Comparison of ENCODE assay signal across 10 cellular contexts in genomic region chr17:81391268-81391963, GRCh38. TPM values are rescaled to one million over a fixed set of nuclear protein-coding genes. Genes with fewer than 3 reads are reported as not detected.
DNase-seq lines count a peak whose midpoint lies in the region; ATAC-seq and TF ChIP-seq lines count a peak whose summit lies in the region.
"Had no signal": no experiment of that assay in that cellular context is flagged by ENCODE, and none has a peak within 500 bp of the region (broad histone marks: within the 10 kb centered on the region; RNA-seq: fewer than 3 reads in every experiment).

No MANE protein-coding gene starts in this region.

- H3K18ac ChIP-seq in IMR-90 (ENCODE audit: low read depth, low read length) = peak overlapping the region; percentile 38; the same call in 1 of the 2 replicates
- H3K18ac ChIP-seq in mesendoderm (ENCODE audit: low read length) = no peak overlapping the region

- TF ChIP-seq RAD21 in IMR-90 (IDR thresholded peaks at IDR 0.05; ENCODE audit: low read length) = no peak

- H3K27me3 ChIP-seq in IMR-90 (ENCODE audit: control insufficient read depth, insufficient read depth, low read length) (no peaks in the 10 kb centered on the region), mesendoderm (ENCODE audit: insufficient read depth, low read length, poor library complexity) (peaks cover 5% of the 10 kb centered on the region), PC-9 (ENCODE audit: insufficient read depth, low read depth) (no peaks in the 10 kb centered on the region)

- WGBS in IMR-90 (ENCODE audit: extremely low coverage in 2 of 2, insufficient read length in 1 of 2), 2 experiments = 74% methylated on average over 3 of the region's 12 CpGs; no CpG with 5 or more reads in 1 of the 2 experiments
- WGBS in mesendoderm (ENCODE audit: extremely low coverage, insufficient coverage, low lambda C conversion rate) = no CpG with 5 or more reads among the region's 12 CpGs

- CTCF ChIA-PET in IMR-90 (lab: Yijun Ruan, JAX) (interaction anchor here (0.6 to 0.9 kb wide), 2 partner anchors 18 to 93 kb away, joined by 3 read pairs; no protein-coding TSS in a partner anchor), PC-9 (lab: Charles Lee) (no interaction called here)

- peak overlapping the region; percentile 48 for H2AK9ac ChIP-seq in IMR-90 (replicated peaks; ENCODE audit: low read depth, low read length, poor library complexity)

- H3K9me3 ChIP-seq in IMR-90 (ENCODE audit: control insufficient read depth, insufficient read depth, low read length) = no peaks in the 10 kb centered on the region
- H3K9me3 ChIP-seq in PC-9 (ENCODE audit: insufficient read depth, low read depth) = no peaks in the 10 kb centered on the region

- no peak for TF ChIP-seq POLR2A in IMR-90 (IDR thresholded peaks at IDR 0.05; ENCODE audit: low read depth, low read length)

- H2BK15ac ChIP-seq in IMR-90 (ENCODE audit: low read depth, low read length) (peak overlapping the region; percentile 56; the same call in 1 of the 3 replicates), mesendoderm (replicated peaks; ENCODE audit: low read depth) (no peak overlapping the region)

- H4K8ac ChIP-seq in IMR-90 (ENCODE audit: low read depth in 2 of 2, low read length in 2 of 2) (peak overlapping the region; percentile 16 to 90; a peak in 3 of 4 replicates), mesendoderm (ENCODE audit: low read depth, low read length) (no peak overlapping the region)

- H4K5ac ChIP-seq in IMR-90 (ENCODE audit: low read depth, low read length) (peak overlapping the region; percentile 5; the same call in 1 of the 2 replicates), mesendoderm (ENCODE audit: low read length) (no peak overlapping the region)

- H4K91ac ChIP-seq in IMR-90 (ENCODE audit: insufficient read depth, low read depth, low read length) = peak overlapping the region; percentile 83

- H3K79me1 ChIP-seq in IMR-90 (ENCODE audit: low read depth in 1 of 2, low read length in 2 of 2) = peaks cover 19 to 57% of the 10 kb centered on the region in 2 experiments
- peaks cover 11% of the 10 kb centered on the region for H3K79me1 ChIP-seq in mesendoderm (ENCODE audit: low read length)

- H3K4me3 ChIP-seq in IMR-90 (ENCODE audit: insufficient read depth, low read depth, low read length) = peak overlapping the region; percentile 47
- H3K4me3 ChIP-seq in mesendoderm (ENCODE audit: low read length) = no peak overlapping the region
- H3K4me3 ChIP-seq in PC-9 = no peak overlapping the region

- H2AFZ ChIP-seq in IMR-90 (replicated peaks; ENCODE audit: low read length, poor library complexity) = peak overlapping the region; percentile 68
- H2AFZ ChIP-seq in PC-9 = no peak overlapping the region

- DNase-seq in IMR-90 (no peak), caudate nucleus (lab: John Stamatoyannopoulos, UW) (peak in 21 of 61 donors; percentile 15 to 66 (median 35)), mesendoderm (no peak), substantia nigra (lab: John Stamatoyannopoulos, UW) (peak in 2 of 49 donors; percentile 26 to 86), KBM-7 (no peak), PC-9 (no peak), OCI-M1 (lab: John Stamatoyannopoulos, UW) (no peak)
- DNase-seq: activated gamma-delta T cell had no signal

- intact Hi-C loops in IMR-90 (cut with micrococcal nuclease) = no loop called here
- intact Hi-C loops in PC-9 (cut with micrococcal nuclease; ENCODE audit: unreplicated experiment) = loop anchor here (10.0 kb wide), 1 partner anchor 173 kb away; no protein-coding TSS in a partner anchor

- peak overlapping the region; percentile 73 for H3K14ac ChIP-seq in IMR-90 (replicated peaks; ENCODE audit: low read depth, low read length)

- H3K4me2 ChIP-seq in IMR-90 (ENCODE audit: low read depth, low read length) (peak overlapping the region; percentile 84), mesendoderm (ENCODE audit: low read length) (no peak overlapping the region), PC-9 (no peak overlapping the region)

- in situ Hi-C loops in IMR-90 (cut with MboI; ENCODE audit: low sequenced_read_pairs) = no loop called here
- in situ Hi-C loops in KBM-7 (cut with MboI; ENCODE audit: low pct_unique_long_range_greater_than_20kb, low sequenced_read_pairs) = no loop called here

- no peak overlapping the region for H3K56ac ChIP-seq in IMR-90 (ENCODE audit: extremely low read depth, insufficient read depth, low read length)
- H3K56ac ChIP-seq in mesendoderm (ENCODE audit: low read length) = peak overlapping the region; percentile 47

- peaks cover 22% of the 10 kb centered on the region for H3K4me1 ChIP-seq in IMR-90 (ENCODE audit: control insufficient read depth, insufficient read depth, low read length)
- H3K4me1 ChIP-seq in mesendoderm (ENCODE audit: control insufficient read depth, low read depth, low read length) = peaks cover 18% of the 10 kb centered on the region
- H3K4me1 ChIP-seq in PC-9 (replicated peaks; ENCODE audit: insufficient read depth) = peaks cover 15% of the 10 kb centered on the region

- H3K79me2 ChIP-seq in mesendoderm (ENCODE audit: control insufficient read depth, insufficient read depth, low read length) (peaks cover 27% of the 10 kb centered on the region), PC-9 (ENCODE audit: low read depth) (peaks cover 19% of the 10 kb centered on the region)

- BruUV-seq in IMR-90 (replicated peaks; lab: Mats Ljungman, UMichigan) = no TSS peak
- no TSS peak for BruUV-seq in PC-9 (replicated peaks; lab: Mats Ljungman, UMichigan)

- ATAC-seq in IMR-90 (ENCODE audit: low read depth) (no peak), HG03469 (IDR thresholded peaks at IDR 0.05; ENCODE audit: unreplicated experiment) (no peak)

- H3K9ac ChIP-seq in IMR-90 (ENCODE audit: low read depth, low read length) (peak overlapping the region; percentile 66), mesendoderm (ENCODE audit: low read length) (peak overlapping the region; percentile 77)

- no peak overlapping the region for H2BK20ac ChIP-seq in IMR-90 (ENCODE audit: low read depth, low read length)

- dilution Hi-C loops in IMR-90 (cut with HindIII; ENCODE audit: low sequenced_read_pairs, unreplicated experiment) = no loop called here

- H2AK5ac ChIP-seq in IMR-90 (ENCODE audit: low read depth, low read length) = peak overlapping the region; percentile 71
- no peak overlapping the region for H2AK5ac ChIP-seq in mesendoderm (ENCODE audit: low read length)

- POLR2A ChIA-PET in IMR-90 (lab: Charles Lee; ENCODE audit: unreplicated experiment) (no interaction called here), PC-9 (lab: Charles Lee; ENCODE audit: unreplicated experiment) (no interaction called here)

- peak overlapping the region; percentile 96 for H3K27ac ChIP-seq in IMR-90 (ENCODE audit: insufficient read depth, low read length)
- peak overlapping the region; percentile 74 for H3K27ac ChIP-seq in caudate nucleus (ENCODE audit: low read depth, low read length)
- H3K27ac ChIP-seq in mesendoderm (ENCODE audit: low read depth, low read length) = no peak overlapping the region
- peak overlapping the region; percentile 91 for H3K27ac ChIP-seq in substantia nigra (ENCODE audit: low read depth, low read length, poor library complexity, severe bottlenecking)
- H3K27ac ChIP-seq in PC-9 = no peak overlapping the region
- H3K27ac ChIP-seq: HL-60 had no signal

- H3K4ac ChIP-seq in IMR-90 (ENCODE audit: low read depth, low read length) (peak overlapping the region; percentile 96), mesendoderm (ENCODE audit: low read depth, low read length) (no peak overlapping the region)

- H2BK120ac ChIP-seq in IMR-90 (ENCODE audit: low read depth, low read length) (peak overlapping the region; percentile 77), mesendoderm (ENCODE audit: low read depth, low read length) (no peak overlapping the region)

- H2BK5ac ChIP-seq in IMR-90 (ENCODE audit: low read depth, low read length, poor library complexity, severe bottlenecking) = peak overlapping the region; percentile 35
- H2BK5ac ChIP-seq in mesendoderm (ENCODE audit: low read length) = no peak overlapping the region

- peaks cover 7% of the 10 kb centered on the region; the same call in 1 of the 2 replicates for H3F3A ChIP-seq in PC-9 (ENCODE audit: insufficient read depth, low read depth)

- TF ChIP-seq CTCF in IMR-90 (conservative IDR thresholded peaks at IDR 0.05; ENCODE audit: low read depth, low read length) (no peak), PC-9 (conservative IDR thresholded peaks at IDR 0.05) (no peak)

- 0 out of 2 replicates have a peak, but pooled peaks cover 1% of the 10 kb centered on the region for H3K36me3 ChIP-seq in IMR-90 (ENCODE audit: control insufficient read depth, insufficient read depth, low read length)
- no peaks in the 10 kb centered on the region for H3K36me3 ChIP-seq in mesendoderm (ENCODE audit: control insufficient read depth, insufficient read depth, low read length)
- H3K36me3 ChIP-seq in PC-9 (ENCODE audit: low read depth) = no peaks in the 10 kb centered on the region

- peaks cover 3% of the 10 kb centered on the region; the same call in 1 of the 2 replicates for H3K9me1 ChIP-seq in IMR-90 (ENCODE audit: insufficient read depth, low read length)

- H4K20me1 ChIP-seq in IMR-90 (ENCODE audit: insufficient read depth, low read length) (peaks cover 15% of the 10 kb centered on the region), PC-9 (ENCODE audit: insufficient read depth) (no peaks in the 10 kb centered on the region)

- no peaks in the 10 kb centered on the region for H3K9me2 ChIP-seq in PC-9 (ENCODE audit: insufficient read depth)

- H3K23ac ChIP-seq in IMR-90 (ENCODE audit: low read depth, low read length) (peak overlapping the region; percentile 99), mesendoderm (ENCODE audit: low read length) (no peak overlapping the region)

TF ChIP-seq in IMR-90, 13 proteins besides CTCF, POLR2A, EP300 and RAD21:
- TF ChIP-seq RFX5 (IDR thresholded peaks at IDR 0.05; ENCODE audit: low read depth, low read length) = no peak
- no peak for TF ChIP-seq CHD1 (IDR thresholded peaks at IDR 0.05; ENCODE audit: low read depth, low read length)
- TF ChIP-seq USF2 (IDR thresholded peaks at IDR 0.05; ENCODE audit: low read depth, low read length) = no peak
- no peak for TF ChIP-seq MAZ (IDR thresholded peaks at IDR 0.05; ENCODE audit: borderline replicate concordance, low read depth, low read length)

RNA-seq across cellular contexts. Expression of gene BAHCC1, which starts 3.8 kb away (rescaled TPM):
- total RNA-seq in IMR-90 (2012; rRNA removed) = 0.36 and 0.83 TPM in 2 replicates
- 7.8 and 8.1 TPM in 2 replicates for polyA plus RNA-seq in IMR-90 (2012; rRNA removed)
- polyA plus RNA-seq in IMR-90 (2012; cell fraction: cytosol; rRNA removed) = 4.4 and 5.5 TPM in 2 replicates
- polyA plus RNA-seq in IMR-90 (2012; cell fraction: nucleus; rRNA removed; ENCODE audit: low replicate concordance) = 24.1 and 56.3 TPM in 2 replicates
- polyA plus RNA-seq in mesendoderm (2013, experiment 1 of 2) = 1.6 TPM
- 2.1 TPM for polyA plus RNA-seq in mesendoderm (2013, experiment 2 of 2)
- total RNA-seq in PC-9 (2021) = 33.7 and 35.4 TPM in 2 replicates

Comparison
In these comparisons a context has a peak if more than half of its experiments do, and no peak if none do; other contexts are left out.
1. H3K27ac ChIP-seq: peak in IMR-90 (single experiment), caudate nucleus (single experiment) and substantia nigra (single experiment); none in mesendoderm (single experiment) and PC-9 (single experiment).
2. RNA of gene BAHCC1, which starts 3.8 kb away (total RNA-seq): 33.7 to 35.4 TPM in PC-9; 0.36 to 0.83 TPM in IMR-90; every median in the first group is over 10 times any median in the second.